In genomic region chr6:53439556-53439955, GRCh38 we compare ENCODE assay signal across 14 cellular contexts.
A peak's percentile ranks its signal among the peaks of the same experiment; 100 is the strongest.
DNase-seq lines count a peak whose midpoint lies in the region; ATAC-seq lines count a peak whose summit lies in the region.
"Had no signal": no experiment of that assay in that cellular context is flagged by ENCODE, and none has a peak within 500 bp of the region (broad histone marks: within the 10 kb centered on the region; RNA-seq: fewer than 3 reads in every experiment).

No MANE protein-coding gene starts in this region.

- in situ Hi-C loops in SK-MEL-5 (cut with HindIII; ENCODE audit: low pct_unique_long_range_greater_than_20kb, low sequenced_read_pairs) = no loop called here

- no peak overlapping the region for H4K91ac ChIP-seq in mesenchymal stem cell (ENCODE audit: low read length)

- DNase-seq in AG08395 (ENCODE audit: low spot score) (peak; percentile 49), SK-MEL-5 (ENCODE audit: low read depth, low spot score) (peak; percentile 87), fibroblast of peridontal ligament (ENCODE audit: extremely low read depth) (peak; percentile 72), mesenchymal stem cell (no peak)
- no peak for DNase-seq in effector CD4-positive, alpha-beta T cell
- DNase-seq in activated CD4-positive, alpha-beta T cell treated with anti-CD3 and anti-CD28 coated beads for 48 hours = no peak
- DNase-seq: ACHN; islet precursor cell; stimulated activated CD4-positive, alpha-beta T cell treated with anti-CD3 and anti-CD28 coated beads, Interleukin-12 subunit alpha, Interleukin-12 subunit beta, amount 100 ng/mL, for 4 hours had no signal

- H3K23ac ChIP-seq in mesenchymal stem cell (ENCODE audit: low read length in 2 of 2) = no peak overlapping the region

- no peaks in the 10 kb centered on the region for H3K79me1 ChIP-seq in mesenchymal stem cell (replicated peaks; ENCODE audit: low read length, poor library complexity, severe bottlenecking)

- no peak overlapping the region for H2AK5ac ChIP-seq in mesenchymal stem cell (ENCODE audit: low read length, severe bottlenecking)

- no peak overlapping the region for H3K4me3 ChIP-seq in mesenchymal stem cell (ENCODE audit: insufficient read depth in 1 of 2, low read depth in 1 of 2, low read length in 2 of 2)

- H2BK5ac ChIP-seq in mesenchymal stem cell (ENCODE audit: low read depth, low read length, poor library complexity, severe bottlenecking) = no peak overlapping the region

- H3K27ac ChIP-seq in mesenchymal stem cell (ENCODE audit: low read length, poor library complexity, severe bottlenecking) = no peak overlapping the region
- H3K27ac ChIP-seq: epithelial cell of prostate had no signal

- H3K18ac ChIP-seq in mesenchymal stem cell (ENCODE audit: low read depth in 1 of 2, low read length in 2 of 2) = no peak overlapping the region

- H3K4me2 ChIP-seq in mesenchymal stem cell (ENCODE audit: low read length, poor library complexity, severe bottlenecking) = no peak overlapping the region

- no peak overlapping the region for H4K8ac ChIP-seq in mesenchymal stem cell (ENCODE audit: low read length)

- H3K4me1 ChIP-seq in mesenchymal stem cell (ENCODE audit: control insufficient read depth, insufficient read depth, low read depth, low read length) = peaks cover 1% of the 10 kb centered on the region

- H2BK15ac ChIP-seq in mesenchymal stem cell (ENCODE audit: low read depth, poor library complexity, severe bottlenecking) = no peak overlapping the region

- no peak overlapping the region for H2AFZ ChIP-seq in mesenchymal stem cell (ENCODE audit: low read depth, low read length)

- no peak overlapping the region for H3K14ac ChIP-seq in mesenchymal stem cell (ENCODE audit: low read length in 2 of 2)

- no peak overlapping the region for H3K4ac ChIP-seq in mesenchymal stem cell (ENCODE audit: low read depth in 1 of 2, low read length in 2 of 2)

- no peak for ATAC-seq in HG02938 (IDR thresholded peaks at IDR 0.05; ENCODE audit: unreplicated experiment)
- ATAC-seq in HG02623 (IDR thresholded peaks at IDR 0.05; ENCODE audit: unreplicated experiment) = no peak
- ATAC-seq: activated T-helper 17 cell treated with anti-CD3 and anti-CD28 coated beads, Interleukin-2, amount 50 U/mL, for 72 hours; Panc1 had no signal

- H3K27me3 ChIP-seq in mesenchymal stem cell (ENCODE audit: control insufficient read depth in 1 of 2, insufficient read depth in 1 of 2, low read length in 2 of 2) = no peaks in the 10 kb centered on the region

- H2BK120ac ChIP-seq in mesenchymal stem cell (ENCODE audit: low read depth, low read length) = no peak overlapping the region

- H3K9me3 ChIP-seq in mesenchymal stem cell (ENCODE audit: control insufficient read depth, low read length) = no peaks in the 10 kb centered on the region

- no peaks in the 10 kb centered on the region for H3K36me3 ChIP-seq in mesenchymal stem cell (ENCODE audit: control insufficient read depth in 1 of 2, insufficient read depth in 2 of 2, low read depth in 1 of 2, low read length in 2 of 2)

- H2BK12ac ChIP-seq in mesenchymal stem cell (ENCODE audit: low read length in 2 of 2) = no peak overlapping the region

- H3K9ac ChIP-seq in mesenchymal stem cell (ENCODE audit: low read length) = peak overlapping the region; percentile 43

Comparison
In these comparisons a context has a peak if more than half of its experiments do, and no peak if none do; other contexts are left out.
1. DNase-seq: peak in AG08395 (single experiment), SK-MEL-5 (single experiment) and fibroblast of peridontal ligament (single experiment); none in mesenchymal stem cell (single experiment), effector CD4-positive, alpha-beta T cell (single experiment) and activated CD4-positive, alpha-beta T cell treated with anti-CD3 and anti-CD28 coated beads for 48 hours (single experiment).